8 cellular contexts compared by ENCODE assay signal in the genomic region with DNA sequence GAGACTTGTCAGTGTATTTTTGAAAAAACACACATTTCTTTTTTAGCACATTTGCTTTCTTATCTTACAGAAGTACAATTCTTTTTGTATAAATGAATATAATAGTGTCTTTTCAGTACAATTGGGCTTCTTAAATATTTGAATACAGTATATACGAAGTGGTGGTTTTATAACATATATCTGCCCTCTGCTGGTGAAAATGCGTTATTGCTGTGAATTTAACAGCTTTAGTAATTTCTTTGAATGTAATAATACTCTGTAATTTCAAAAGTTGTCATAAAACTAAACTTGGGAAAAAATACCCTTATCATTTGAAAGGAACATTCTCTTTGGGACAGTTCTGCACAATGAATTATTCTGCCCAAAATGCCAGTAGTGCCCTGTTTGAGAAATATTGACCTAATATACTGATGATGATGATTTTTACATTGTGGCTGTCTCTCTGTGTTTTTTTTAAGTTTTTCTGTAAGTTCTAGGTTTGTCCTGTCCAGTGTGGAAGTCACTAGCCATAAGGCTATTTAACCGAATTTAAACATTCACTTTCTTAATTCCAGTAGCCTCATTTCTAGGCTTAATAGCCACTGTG. TPM values are rescaled to one million over a fixed set of nuclear protein-coding genes. Genes with fewer than 3 reads are reported as not detected.
DNase-seq lines count a peak whose midpoint lies in the region; ATAC-seq and TF ChIP-seq lines count a peak whose summit lies in the region.

No MANE protein-coding gene starts in this region.

- TF ChIP-seq CTCF in epithelial cell of esophagus (IDR thresholded peaks at IDR 0.05; ENCODE audit: insufficient read depth, low read depth, low read length, missing control alignments) (peak; percentile 51), osteoblast (IDR thresholded peaks at IDR 0.05; ENCODE audit: extremely low read depth, low read depth, low read length) (peak; percentile 72)

- H3K4me1 ChIP-seq in osteoblast (ENCODE audit: insufficient read depth, low read length): peaks cover 10% of the 10 kb centered on the region

- no peaks in the 10 kb centered on the region for H3K27me3 ChIP-seq in osteoblast (ENCODE audit: insufficient read depth, low read length)

- H3K79me2 ChIP-seq in osteoblast (ENCODE audit: insufficient read depth, low read length): peaks cover 62% of the 10 kb centered on the region

- peaks cover 46% of the 10 kb centered on the region for H4K20me1 ChIP-seq in osteoblast (ENCODE audit: insufficient read depth, low read length)

- no peaks in the 10 kb centered on the region for H3K9me3 ChIP-seq in osteoblast (ENCODE audit: low read depth, low read length)

- H2AFZ ChIP-seq in osteoblast (ENCODE audit: low read length): no peak overlapping the region

- peak; percentile 68 for ATAC-seq in HG03354 (IDR thresholded peaks at IDR 0.05; ENCODE audit: poor library complexity, severe bottlenecking, unreplicated experiment)
- no peak for ATAC-seq in GM19351 (IDR thresholded peaks at IDR 0.05; ENCODE audit: unreplicated experiment)
- ATAC-seq in HG02981 (IDR thresholded peaks at IDR 0.05; ENCODE audit: unreplicated experiment): no peak

- no peak overlapping the region for H3K27ac ChIP-seq in osteoblast (ENCODE audit: low read depth, low read length)

- DNase-seq in ELR (ENCODE audit: low read depth) (peak; percentile 64), RPMI8226 (peak; percentile 74), epithelial cell of esophagus (ENCODE audit: low read depth) (peak; percentile 49), osteoblast (ENCODE audit: insufficient read length, low spot score, missing footprints) (no peak)
- no peak for DNase-seq in activated CD8-positive, alpha-beta memory T cell treated with anti-CD3 and anti-CD28 coated beads, Interleukin-2, amount 50 U/mL, for 4 hours

- no peak overlapping the region for H3K4me2 ChIP-seq in osteoblast (ENCODE audit: insufficient read depth, low read length)

- no peak overlapping the region for H3K4me3 ChIP-seq in epithelial cell of esophagus (ENCODE audit: low read length)
- H3K4me3 ChIP-seq in osteoblast (ENCODE audit: insufficient read depth, low read length): no peak overlapping the region

- H3K36me3 ChIP-seq in osteoblast (ENCODE audit: insufficient read depth, low read length): no peaks in the 10 kb centered on the region

RNA-seq across cellular contexts. Expression of a gene that starts 19.0 kb away (rescaled TPM):
- 33.7 and 37.7 TPM in 2 replicates for total RNA-seq in osteoblast

Comparison
In these comparisons a context has a peak if more than half of its experiments do, and no peak if none do; other contexts are left out.
1. DNase-seq: peak in ELR (single experiment), RPMI8226 (single experiment) and epithelial cell of esophagus (single experiment); none in osteoblast (single experiment) and activated CD8-positive, alpha-beta memory T cell treated with anti-CD3 and anti-CD28 coated beads, Interleukin-2, amount 50 U/mL, for 4 hours (single experiment).